ENCODE assay signal across 20 cellular contexts in genomic region chr6:82257088-82257774, GRCh38. TPM values are rescaled to one million over a fixed set of nuclear protein-coding genes. Genes with fewer than 3 reads are reported as not detected.
DNase-seq lines count a peak whose midpoint lies in the region; ATAC-seq and TF ChIP-seq lines count a peak whose summit lies in the region.
"Had no signal": no experiment of that assay in that cellular context is flagged by ENCODE, and none has a peak within 500 bp of the region (broad histone marks: within the 10 kb centered on the region; RNA-seq: fewer than 3 reads in every experiment).

No MANE protein-coding gene starts in this region.

- H3K4me1 Mint-ChIP-seq in WTC11 = peaks cover 45% of the 10 kb centered on the region
- peaks cover 33% of the 10 kb centered on the region for H3K4me1 Mint-ChIP-seq in neural progenitor cell

- H3K36me3 Mint-ChIP-seq in WTC11 = no peaks in the 10 kb centered on the region
- H3K36me3 Mint-ChIP-seq in neural progenitor cell = no peaks in the 10 kb centered on the region

- H3K4me1 ChIP-seq in neural progenitor cell = peaks cover 28% of the 10 kb centered on the region

- H3K36me3 ChIP-seq in neural progenitor cell = no peaks in the 10 kb centered on the region
- H3K36me3 ChIP-seq: spleen, thoracic aorta, WERI-Rb-1 had no signal

- no peak overlapping the region for H3K4me2 ChIP-seq in neural progenitor cell

- H3F3A ChIP-seq in neural progenitor cell (ENCODE audit: low read depth) = peaks cover 17% of the 10 kb centered on the region

- H3K9ac ChIP-seq in neural progenitor cell = no peak overlapping the region

- no peaks in the 10 kb centered on the region for H3K9me3 Mint-ChIP-seq in WTC11
- no peaks in the 10 kb centered on the region for H3K9me3 Mint-ChIP-seq in neural progenitor cell
- H3K9me3 Mint-ChIP-seq: activated naive CD4-positive, alpha-beta T cell treated with anti-CD3 and anti-CD28 coated beads for 36 hours had no signal

- intact Hi-C loops in dorsolateral prefrontal cortex (cut with DNase I) = loop anchor here in 1 of 2 donors (10.0 kb wide), 1 partner anchor 958 kb away; no protein-coding TSS in a partner anchor

- H3K9me3 ChIP-seq in neural progenitor cell (ENCODE audit: low read depth) = no peaks in the 10 kb centered on the region
- H3K9me3 ChIP-seq: spleen, thoracic aorta had no signal

- CTCF ChIA-PET in WTC11 (lab: Charles Lee) = interaction anchor here (0.5 to 1.2 kb wide), 6 partner anchors 13 to 1187 kb away, joined by 3 to 4 read pairs (median 4); partner anchors contain the start of genes TPBG and UBE3D

- TF ChIP-seq CTCF in LNCaP clone FGC (IDR thresholded peaks at IDR 0.05; ENCODE audit: control insufficient read depth, extremely low read depth, insufficient read depth) (peak; percentile 40), WTC11 (IDR thresholded peaks at IDR 0.05) (no peak), neural progenitor cell (IDR thresholded peaks at IDR 0.05) (no peak), dorsolateral prefrontal cortex (IDR thresholded peaks at IDR 0.05 in 54 of 56, conservative IDR thresholded peaks at IDR 0.05 in 2 of 56; ENCODE audit: low read depth in 1 of 56, partially characterized antibody in 56 of 56) (no peak)

- H3K27me3 ChIP-seq in neural progenitor cell (no peaks in the 10 kb centered on the region), dorsolateral prefrontal cortex (no peaks in the 10 kb centered on the region)
- H3K27me3 ChIP-seq: spleen had no signal

- ATAC-seq in WTC11 = peak; percentile 78

- H4K20me1 ChIP-seq in neural progenitor cell (ENCODE audit: low read depth) = no peaks in the 10 kb centered on the region

- peak overlapping the region; percentile 48 for H2AFZ ChIP-seq in neural progenitor cell (replicated peaks)

- H3K4me3 ChIP-seq in LNCaP clone FGC (ENCODE audit: low read depth, low read length) = no peak overlapping the region
- H3K4me3 ChIP-seq in neural progenitor cell = no peak overlapping the region
- no peak overlapping the region for H3K4me3 ChIP-seq in dorsolateral prefrontal cortex
- H3K4me3 ChIP-seq: spleen, thoracic aorta had no signal

- POLR2A ChIA-PET in WTC11 (lab: Charles Lee) = no interaction called here

- H3K27ac Mint-ChIP-seq in WTC11 (peak overlapping the region; percentile 16; the same call in 1 of the 2 replicates), neural progenitor cell (peak overlapping the region; percentile 84)
- H3K27ac Mint-ChIP-seq: activated naive CD4-positive, alpha-beta T cell treated with anti-CD3 and anti-CD28 coated beads for 36 hours had no signal

- H3K79me2 ChIP-seq in neural progenitor cell (ENCODE audit: low read depth) = no peaks in the 10 kb centered on the region

- H3K27me3 Mint-ChIP-seq in WTC11 (ENCODE audit: low read depth) (no peaks in the 10 kb centered on the region; the same call in 1 of the 2 replicates), neural progenitor cell (ENCODE audit: insufficient read depth, low read depth) (peaks cover 3% of the 10 kb centered on the region)

- H3K4me3 Mint-ChIP-seq in WTC11 (no peak overlapping the region), neural progenitor cell (no peak overlapping the region)
- H3K4me3 Mint-ChIP-seq: activated naive CD4-positive, alpha-beta T cell treated with anti-CD3 and anti-CD28 coated beads for 36 hours had no signal

- H3K27ac ChIP-seq in neural progenitor cell = no peak overlapping the region
- H3K27ac ChIP-seq in dorsolateral prefrontal cortex = no peak overlapping the region
- H3K27ac ChIP-seq: HL-60, RWPE1, spleen, thoracic aorta, WERI-Rb-1 had no signal

- peak; percentile 19 for DNase-seq in NCI-H748 (lab: John Stamatoyannopoulos, UW; ENCODE audit: unreplicated experiment)
- no peak for DNase-seq in NCI-H748 treated with DMSO at 0.1 percent for 48 hours (lab: John Stamatoyannopoulos, UW)
- no peak for DNase-seq in LNCaP clone FGC (ENCODE audit: low read depth)
- no peak for DNase-seq in WTC11 (ENCODE audit: low spot score)
- DNase-seq in neural progenitor cell (ENCODE audit: low spot score) = no peak
- no peak for DNase-seq in dorsolateral prefrontal cortex
- no peak for DNase-seq in T-helper 1 cell
- DNase-seq in anterior cingulate cortex (lab: John Stamatoyannopoulos, UW) = no peak
- DNase-seq: activated CD4-positive, alpha-beta T cell treated with anti-CD3 and anti-CD28 coated beads, Interleukin-2, amount 50 U/mL, for 48 hours; activated naive CD4-positive, alpha-beta T cell treated with anti-CD3 and anti-CD28 coated beads for 36 hours; activated T-cell treated with anti-CD3 and anti-CD28 coated beads for 4 hours; aorta; DMS79; kidney; NCI-H1092; spleen; WERI-Rb-1 had no signal

TF ChIP-seq in WTC11, 78 proteins besides CTCF, POLR2A, EP300 and RAD21 (continues in another document):
- TF ChIP-seq RORB (CRISPR knock-in tag; IDR thresholded peaks at IDR 0.05) (no peak), MYBL2 (CRISPR knock-in tag; IDR thresholded peaks at IDR 0.05) (no peak), EMX1 (CRISPR knock-in tag; IDR thresholded peaks at IDR 0.05) (no peak), ATF1 (CRISPR knock-in tag; IDR thresholded peaks at IDR 0.05) (no peak), STAT6 (CRISPR knock-in tag; conservative IDR thresholded peaks at IDR 0.05; ENCODE audit: low read depth) (no peak), FOXP4 (CRISPR knock-in tag; IDR thresholded peaks at IDR 0.05) (no peak), SMAD3 (CRISPR knock-in tag; IDR thresholded peaks at IDR 0.05; ENCODE audit: borderline replicate concordance) (no peak), E2F1 (CRISPR knock-in tag; IDR thresholded peaks at IDR 0.05) (no peak), ESRRA (CRISPR knock-in tag; IDR thresholded peaks at IDR 0.05; ENCODE audit: borderline replicate concordance) (no peak)

RNA-seq across cellular contexts. Expression of gene IBTK, which starts 9.7 kb away (rescaled TPM):
- total RNA-seq in WTC11 (2021) (20.4 to 24.1 TPM (median 21.0 TPM) in 3 replicates), neural progenitor cell (ENCODE audit: low replicate concordance) (19.5 and 33.7 TPM in 2 replicates), dorsolateral prefrontal cortex (10 to 100 TPM; 24.8 to 47.0 (median 36.3) TPM)
